25 cellular contexts compared by ENCODE assay signal in the genomic region with DNA sequence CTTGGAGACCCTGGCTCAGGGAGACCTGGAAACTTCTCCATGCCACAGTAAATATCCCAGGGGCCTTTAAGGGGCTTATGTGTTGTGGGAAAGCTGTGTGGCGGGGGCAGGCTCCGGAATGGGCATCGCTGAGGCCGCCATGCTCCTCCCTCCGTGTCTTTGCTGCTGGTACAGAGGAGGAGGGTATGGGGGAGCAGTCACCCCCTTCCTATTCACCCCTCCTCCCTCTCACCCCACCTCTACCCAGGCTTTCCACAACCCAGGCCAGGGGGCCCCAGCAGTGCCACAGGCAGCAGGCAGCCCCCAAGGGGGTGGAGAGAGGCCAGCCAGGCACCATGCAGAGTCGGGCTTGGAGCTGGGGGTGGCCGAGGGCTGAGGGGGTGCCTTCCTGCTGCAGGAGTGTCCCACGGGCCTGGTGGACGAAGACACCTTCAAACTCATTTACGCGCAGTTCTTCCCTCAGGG. TPM values are rescaled to one million over a fixed set of nuclear protein-coding genes. Genes with fewer than 3 reads are reported as not detected.
DNase-seq lines count a peak whose midpoint lies in the region; ATAC-seq, FAIRE-seq and TF ChIP-seq lines count a peak whose summit lies in the region.
"Had no signal": no experiment of that assay in that cellular context is flagged by ENCODE, and none has a peak within 500 bp of the region (broad histone marks: within the 10 kb centered on the region; RNA-seq: fewer than 3 reads in every experiment).

No MANE protein-coding gene starts in this region.

- DNase-seq in left ventricle myocardium inferior (peak; percentile 5), left ventricle myocardium superior (no peak), endodermal cell (peak; percentile 38), posterior vena cava (ENCODE audit: low spot score) (peak; percentile 59), urothelium cell line (ENCODE audit: low spot score) (no peak), WTC11 (ENCODE audit: low spot score) (no peak), H54 (ENCODE audit: insufficient read length, low spot score) (no peak), NCI-H1694 treated with DMSO at 0.1 percent for 48 hours (lab: John Stamatoyannopoulos, UW) (no peak)
- DNase-seq: BE2C, COR-L47, DMS 273 treated with DMSO at 0.1 percent for 48 hours, DMS79 treated with DMSO at 0.1 percent for 48 hours, HCEC 1CT, NCI-H1105, NCI-H146, NCI-H2029 treated with DMSO at 0.1 percent for 48 hours, NCI-H226, NCI-H510A treated with DMSO at 0.1 percent for 48 hours, NCI-H748 treated with DMSO at 0.1 percent for 48 hours, PC-9, RPMI8226 had no signal

- H3K9ac ChIP-seq in endodermal cell (ENCODE audit: extremely low read depth, low read length, poor library complexity, severe bottlenecking): no peak overlapping the region
- H3K9ac ChIP-seq: KMS-11 had no signal

- H3K27me3 Mint-ChIP-seq in endodermal cell (ENCODE audit: insufficient read depth) (no peaks in the 10 kb centered on the region), WTC11 (ENCODE audit: low read depth) (no peaks in the 10 kb centered on the region)

- H3K4me1 ChIP-seq in left ventricle myocardium inferior (no peaks in the 10 kb centered on the region), endodermal cell (ENCODE audit: control insufficient read depth, insufficient read depth, low read length) (no peaks in the 10 kb centered on the region)
- H3K4me1 ChIP-seq: A549, BE2C had no signal

- TF ChIP-seq POLR2A in H54 (IDR thresholded peaks at IDR 0.05; ENCODE audit: low read depth, low read length): no peak

- H3K9me3 ChIP-seq in left ventricle myocardium inferior (replicated peaks) (peaks cover 9% of the 10 kb centered on the region), endodermal cell (ENCODE audit: control insufficient read depth, low read length) (no peaks in the 10 kb centered on the region)
- H3K9me3 ChIP-seq: A549, BE2C had no signal

- no peak for ATAC-seq in left ventricle myocardium superior
- no peak for ATAC-seq in WTC11
- ATAC-seq: A549, GM12878 had no signal

- H3K27ac Mint-ChIP-seq in endodermal cell (no peak overlapping the region), WTC11 (no peak overlapping the region)
- H3K27ac Mint-ChIP-seq: CD4-positive, alpha-beta T cell had no signal

- H3K36me3 ChIP-seq in left ventricle myocardium inferior (peaks cover 5% of the 10 kb centered on the region), endodermal cell (ENCODE audit: control insufficient read depth, insufficient read depth, low read length) (no peaks in the 10 kb centered on the region)
- H3K36me3 ChIP-seq: BE2C had no signal

- H3K27ac ChIP-seq in left ventricle myocardium inferior (replicated peaks) (no peak overlapping the region), endodermal cell (ENCODE audit: low read depth, low read length) (no peak overlapping the region)
- H3K27ac ChIP-seq: A549, KMS-11, PC-9 had no signal

- CTCF ChIA-PET in WTC11 (lab: Charles Lee): interaction anchor here (2.9 to 4.0 kb wide), 2 partner anchors 15 to 29 kb away, joined by 10 to 26 read pairs; no protein-coding TSS in a partner anchor

- H3K36me3 Mint-ChIP-seq in endodermal cell (ENCODE audit: low read depth) (no peaks in the 10 kb centered on the region), WTC11 (no peaks in the 10 kb centered on the region)

- TF ChIP-seq CTCF in left ventricle myocardium inferior (IDR thresholded peaks at IDR 0.05; ENCODE audit: borderline replicate concordance): no peak
- no peak for TF ChIP-seq CTCF in endodermal cell (conservative IDR thresholded peaks at IDR 0.05)
- TF ChIP-seq CTCF in WTC11 (IDR thresholded peaks at IDR 0.05): no peak

- intact Hi-C loops in left ventricle myocardium inferior (cut with micrococcal nuclease) (no loop called here), left ventricle myocardium superior (cut with micrococcal nuclease) (no loop called here), posterior vena cava (cut with DNase I) (no loop called here)

- no peaks in the 10 kb centered on the region for H3K4me1 Mint-ChIP-seq in endodermal cell
- peaks cover 6% of the 10 kb centered on the region for H3K4me1 Mint-ChIP-seq in WTC11

- H3K9me3 Mint-ChIP-seq in endodermal cell (no peaks in the 10 kb centered on the region), WTC11 (peaks cover 6% of the 10 kb centered on the region; the same call in 1 of the 2 replicates)

- no peak overlapping the region for H3K4me3 ChIP-seq in left ventricle myocardium inferior
- H3K4me3 ChIP-seq in endodermal cell (ENCODE audit: low read length): no peak overlapping the region
- H3K4me3 ChIP-seq: A549, GM12878, PC-9 had no signal

- H3K4me3 Mint-ChIP-seq in endodermal cell (no peak overlapping the region), WTC11 (no peak overlapping the region)
- H3K4me3 Mint-ChIP-seq: CD4-positive, alpha-beta T cell had no signal

- WGBS in endodermal cell (ENCODE audit: insufficient coverage in 1 of 2, insufficient read length in 1 of 2), 2 experiments: 85 to 90% methylated on average over 2 to 7 of the region's 11 CpGs

- peak; percentile 63 for FAIRE-seq in urothelium cell line (lab: Jason Lieb, UNC)
- FAIRE-seq in H54 (lab: Jason Lieb, UNC): no peak
- FAIRE-seq: A549, GM12878 had no signal

- POLR2A ChIA-PET in WTC11 (lab: Charles Lee): no interaction called here

- H3K27me3 ChIP-seq in left ventricle myocardium inferior (ENCODE audit: low read depth) (peaks cover 3% of the 10 kb centered on the region), endodermal cell (ENCODE audit: control insufficient read depth, insufficient read depth, low read length, poor library complexity, severe bottlenecking) (no peaks in the 10 kb centered on the region)
- H3K27me3 ChIP-seq: BE2C had no signal

TF ChIP-seq in WTC11, 78 proteins besides CTCF, POLR2A, EP300 and RAD21:
- TF ChIP-seq GABPB1 (CRISPR knock-in tag; IDR thresholded peaks at IDR 0.05) (no peak), NR3C1 (CRISPR knock-in tag; conservative IDR thresholded peaks at IDR 0.05; ENCODE audit: low read depth) (no peak), TEAD4 (CRISPR knock-in tag; IDR thresholded peaks at IDR 0.05) (no peak)
- TF ChIP-seq, protein P1, sequence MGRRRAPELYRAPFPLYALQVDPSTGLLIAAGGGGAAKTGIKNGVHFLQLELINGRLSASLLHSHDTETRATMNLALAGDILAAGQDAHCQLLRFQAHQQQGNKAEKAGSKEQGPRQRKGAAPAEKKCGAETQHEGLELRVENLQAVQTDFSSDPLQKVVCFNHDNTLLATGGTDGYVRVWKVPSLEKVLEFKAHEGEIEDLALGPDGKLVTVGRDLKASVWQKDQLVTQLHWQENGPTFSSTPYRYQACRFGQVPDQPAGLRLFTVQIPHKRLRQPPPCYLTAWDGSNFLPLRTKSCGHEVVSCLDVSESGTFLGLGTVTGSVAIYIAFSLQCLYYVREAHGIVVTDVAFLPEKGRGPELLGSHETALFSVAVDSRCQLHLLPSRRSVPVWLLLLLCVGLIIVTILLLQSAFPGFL (CRISPR knock-in tag; IDR thresholded peaks at IDR 0.05; ENCODE audit: borderline replicate concordance): no peak
- TF ChIP-seq, protein P2, sequence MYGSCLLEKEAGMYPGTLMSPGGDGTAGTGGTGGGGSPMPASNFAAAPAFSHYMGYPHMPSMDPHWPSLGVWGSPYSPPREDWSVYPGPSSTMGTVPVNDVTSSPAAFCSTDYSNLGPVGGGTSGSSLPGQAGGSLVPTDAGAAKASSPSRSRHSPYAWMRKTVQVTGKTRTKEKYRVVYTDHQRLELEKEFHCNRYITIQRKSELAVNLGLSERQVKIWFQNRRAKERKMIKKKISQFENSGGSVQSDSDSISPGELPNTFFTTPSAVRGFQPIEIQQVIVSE (CRISPR knock-in tag; IDR thresholded peaks at IDR 0.05; ENCODE audit: borderline replicate concordance): no peak
- TF ChIP-seq, protein P3, sequence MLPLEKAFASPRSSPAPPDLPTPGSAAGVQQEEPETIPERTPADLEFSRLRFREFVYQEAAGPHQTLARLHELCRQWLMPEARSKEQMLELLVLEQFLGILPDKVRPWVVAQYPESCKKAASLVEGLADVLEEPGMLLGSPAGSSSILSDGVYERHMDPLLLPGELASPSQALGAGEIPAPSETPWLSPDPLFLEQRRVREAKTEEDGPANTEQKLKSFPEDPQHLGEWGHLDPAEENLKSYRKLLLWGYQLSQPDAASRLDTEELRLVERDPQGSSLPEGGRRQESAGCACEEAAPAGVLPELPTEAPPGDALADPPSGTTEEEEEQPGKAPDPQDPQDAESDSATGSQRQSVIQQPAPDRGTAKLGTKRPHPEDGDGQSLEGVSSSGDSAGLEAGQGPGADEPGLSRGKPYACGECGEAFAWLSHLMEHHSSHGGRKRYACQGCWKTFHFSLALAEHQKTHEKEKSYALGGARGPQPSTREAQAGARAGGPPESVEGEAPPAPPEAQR (CRISPR knock-in tag; IDR thresholded peaks at IDR 0.05): no peak

RNA-seq across cellular contexts. Expression of a gene that starts 28.0 kb away (rescaled TPM):
- total RNA-seq in left ventricle myocardium inferior (32.4 TPM), left ventricle myocardium superior (46.3 TPM), endodermal cell (10 to 100 TPM; 45.2 to 49.4 TPM), posterior vena cava (10 to 100 TPM; 14.1 to 18.3 TPM), WTC11 (2021) (39.8 to 47.9 TPM (median 45.4 TPM) in 3 replicates)
- polyA plus RNA-seq in endodermal cell (2013, experiment 1 of 2): 38.3 TPM
- 31.3 TPM for polyA plus RNA-seq in endodermal cell (2013, experiment 2 of 2)

Comparison
In these comparisons a context has a peak if more than half of its experiments do, and no peak if none do; other contexts are left out.
1. DNase-seq: peak in left ventricle myocardium inferior (single experiment), endodermal cell (single experiment) and posterior vena cava (single experiment); none in left ventricle myocardium superior (single experiment), urothelium cell line (single experiment), WTC11 (single experiment), H54 (single experiment) and NCI-H1694 treated with DMSO at 0.1 percent for 48 hours (single experiment).